ENCODE assay signal across 30 cellular contexts in genomic region chr2:188047760-188048159, GRCh38.
"Had no signal": no experiment of that assay in that cellular context is flagged by ENCODE, and none has a peak within 500 bp of the region (broad histone marks: within the 10 kb centered on the region; RNA-seq: fewer than 3 reads in every experiment).

No MANE protein-coding gene starts in this region.

- H3K4me1 ChIP-seq: esophagus squamous epithelium had no signal

- H3K27ac ChIP-seq: body of pancreas, esophagus squamous epithelium, WERI-Rb-1 had no signal

- H3K9me3 ChIP-seq: body of pancreas, esophagus squamous epithelium had no signal

- H3K9me3 Mint-ChIP-seq: activated CD8-positive, alpha-beta T cell treated with anti-CD3 and anti-CD28 coated beads for 36 hours; activated T-helper 17 cell treated with anti-CD3 and anti-CD28 coated beads, Interleukin-2, amount 50 U/mL, for 72 hours; T-helper 2 cell treated with Interferon-gamma antibody and Interleukin-4, amounts not matched to agents 5 μg/mL and 100 μg/mL, for 36 hours had no signal

- H3K4me3 Mint-ChIP-seq: activated B cell treated with CpG ODN at 0.5 μM for 24 hours; activated CD8-positive, alpha-beta T cell treated with anti-CD3 and anti-CD28 coated beads for 36 hours; activated naive CD8-positive, alpha-beta T cell; activated T-cell treated with anti-CD3 and anti-CD28 coated beads, Interleukin-2, amount 50 U/mL, for 4 hours; activated T-helper 17 cell treated with anti-CD3 and anti-CD28 coated beads, Interleukin-2, amount 50 U/mL, for 72 hours; effector memory CD8-positive, alpha-beta T cell; T-helper 17 cell; T-helper 2 cell treated with Interferon-gamma antibody and Interleukin-4, amounts not matched to agents 5 μg/mL and 100 μg/mL, for 36 hours had no signal

- H3K27me3 ChIP-seq: body of pancreas, esophagus squamous epithelium had no signal

- DNase-seq: activated B cell treated with CpG ODN at 0.5 μM for 24 hours; activated CD4-positive, alpha-beta T cell treated with anti-CD3 and anti-CD28 coated beads for 48 hours; activated CD4-positive, alpha-beta T cell treated with anti-CD3 and anti-CD28 coated beads, Interleukin-2, amount 50 U/mL, for 1 hour; activated CD4-positive, alpha-beta T cell treated with anti-CD3 and anti-CD28 coated beads, Interleukin-2, amount 50 U/mL, for 48 hours; activated CD8-positive, alpha-beta memory T cell treated with anti-CD3 and anti-CD28 coated beads for 24 hours; activated CD8-positive, alpha-beta T cell treated with anti-CD3 and anti-CD28 coated beads for 36 hours; activated effector memory CD4-positive, alpha-beta T cell treated with Interleukin-2 at 50 U/mL for 16 hours; activated gamma-delta T cell treated with Interleukin-2 at 50 U/mL for 16 hours; activated naive CD4-positive, alpha-beta T cell treated with anti-CD3 and anti-CD28 coated beads, Interleukin-2, amount 50 U/mL, for 16 hours; activated naive CD4-positive, alpha-beta T cell treated with Interleukin-2 at 50 U/mL for 16 hours; activated T-cell treated with anti-CD3 and anti-CD28 coated beads, Interleukin-2, amount 50 U/mL, for 4 hours; amniotic stem cell; anterior cingulate cortex; body of pancreas; caudate nucleus; cortex of kidney; dermis blood vessel endothelial cell; effector CD4-positive, alpha-beta T cell; effector memory CD8-positive, alpha-beta T cell; esophagus squamous epithelium; foreskin melanocyte; head of caudate nucleus; T-helper 17 cell; T1000; WERI-Rb-1 had no signal

- ATAC-seq: activated CD4-positive, CD25-positive, alpha-beta regulatory T cell treated with anti-CD3 and anti-CD28 coated beads, Interleukin-2, amount 50 U/mL, for 24 hours; activated CD8-positive, alpha-beta T cell treated with anti-CD3 and anti-CD28 coated beads for 36 hours; activated T-cell treated with anti-CD3 and anti-CD28 coated beads, Interleukin-2, amount 50 U/mL, for 4 hours; activated T-helper 17 cell treated with anti-CD3 and anti-CD28 coated beads, Interleukin-2, amount 50 U/mL, for 72 hours; body of pancreas; effector memory CD8-positive, alpha-beta T cell; T-helper 17 cell had no signal

- FAIRE-seq: colon had no signal

- H3K27ac Mint-ChIP-seq: activated B cell treated with CpG ODN at 0.5 μM for 24 hours; activated CD8-positive, alpha-beta T cell treated with anti-CD3 and anti-CD28 coated beads for 36 hours; activated naive CD8-positive, alpha-beta T cell; activated T-helper 17 cell treated with anti-CD3 and anti-CD28 coated beads, Interleukin-2, amount 50 U/mL, for 72 hours; effector memory CD8-positive, alpha-beta T cell; T-helper 17 cell; T-helper 2 cell treated with Interferon-gamma antibody and Interleukin-4, amounts not matched to agents 5 μg/mL and 100 μg/mL, for 36 hours had no signal

- H3K27me3 Mint-ChIP-seq: activated B cell treated with CpG ODN at 0.5 μM for 24 hours; activated CD8-positive, alpha-beta T cell treated with anti-CD3 and anti-CD28 coated beads for 36 hours; activated T-helper 17 cell treated with anti-CD3 and anti-CD28 coated beads, Interleukin-2, amount 50 U/mL, for 72 hours; effector memory CD8-positive, alpha-beta T cell; T-helper 17 cell had no signal

- H3K36me3 ChIP-seq: esophagus squamous epithelium, WERI-Rb-1 had no signal

- H3K4me1 Mint-ChIP-seq: activated B cell treated with CpG ODN at 0.5 μM for 24 hours; activated T-helper 17 cell treated with anti-CD3 and anti-CD28 coated beads, Interleukin-2, amount 50 U/mL, for 72 hours; T-helper 17 cell had no signal

- H3K4me3 ChIP-seq: body of pancreas, esophagus squamous epithelium had no signal
